Comparison of ENCODE assay signal across 20 cellular contexts in the genomic region with DNA sequence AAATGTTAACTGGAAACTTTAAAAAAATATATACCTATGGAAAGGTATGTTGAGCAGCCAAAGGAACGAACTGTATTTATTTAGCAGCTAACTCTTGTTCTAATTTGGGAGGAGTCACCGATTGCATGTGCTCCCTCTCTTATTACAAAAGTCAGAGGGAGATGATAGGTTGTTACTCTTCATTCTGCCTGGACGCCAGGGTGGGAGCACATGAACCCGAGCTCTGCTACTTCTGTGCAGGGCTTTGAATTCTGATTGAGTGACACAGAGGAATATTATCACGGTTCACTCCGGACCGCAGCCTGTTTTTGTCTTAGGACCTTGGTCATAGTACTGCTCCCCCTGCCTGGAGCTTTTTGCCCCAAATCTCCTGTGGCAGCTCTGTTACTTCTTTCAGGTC. TPM values are rescaled to one million over a fixed set of nuclear protein-coding genes. Genes with fewer than 3 reads are reported as not detected.
DNase-seq lines count a peak whose midpoint lies in the region; ATAC-seq, FAIRE-seq and TF ChIP-seq lines count a peak whose summit lies in the region.
"Had no signal": no experiment of that assay in that cellular context is flagged by ENCODE, and none has a peak within 500 bp of the region (broad histone marks: within the 10 kb centered on the region; RNA-seq: fewer than 3 reads in every experiment).

No MANE protein-coding gene starts in this region.

- intact Hi-C loops in psoas muscle (cut with DNase I), result no loop called here

- FAIRE-seq in astrocyte (lab: Jason Lieb, UNC), result no peak
- FAIRE-seq: D721Med had no signal

- H3K9me3 ChIP-seq in astrocyte (ENCODE audit: insufficient read depth, low read depth, low read length), result no peaks in the 10 kb centered on the region
- no peaks in the 10 kb centered on the region for H3K9me3 ChIP-seq in psoas muscle
- H3K9me3 ChIP-seq: BE2C, HAP-1, SJSA1 had no signal

- H3K79me2 ChIP-seq in GM23338 (replicated peaks; ENCODE audit: insufficient read depth) (no peaks in the 10 kb centered on the region), astrocyte (ENCODE audit: insufficient read depth, low read length) (no peaks in the 10 kb centered on the region)

- no peaks in the 10 kb centered on the region for H3K36me3 Mint-ChIP-seq in GM23338 (ENCODE audit: low read depth)
- H3K36me3 Mint-ChIP-seq in astrocyte (ENCODE audit: low read depth, unreplicated experiment), result no peaks in the 10 kb centered on the region

- in situ Hi-C loops in brain microvascular endothelial cell (cut with HindIII; ENCODE audit: low pct_ligation_motif_present, low sequenced_read_pairs), result no loop called here

- H3K4me2 ChIP-seq in GM23338 (no peak overlapping the region), astrocyte (ENCODE audit: low read length) (no peak overlapping the region)

- H3K36me3 ChIP-seq in GM23338 (ENCODE audit: insufficient read depth) (no peaks in the 10 kb centered on the region), astrocyte (ENCODE audit: insufficient read depth, low read length) (no peaks in the 10 kb centered on the region), psoas muscle (ENCODE audit: insufficient read depth in 1 of 2, low read depth in 1 of 2) (no peaks in the 10 kb centered on the region), brain microvascular endothelial cell (replicated peaks) (no peaks in the 10 kb centered on the region)
- H3K36me3 ChIP-seq: BE2C, HAP-1, SJSA1 had no signal

- H3K27ac Mint-ChIP-seq in GM23338 (no peak overlapping the region), astrocyte (ENCODE audit: unreplicated experiment) (no peak overlapping the region)

- H3K4me1 Mint-ChIP-seq in GM23338 (peaks cover 27% of the 10 kb centered on the region), astrocyte (ENCODE audit: low read depth, unreplicated experiment) (no peaks in the 10 kb centered on the region)

- no peak overlapping the region for H3K4me3 ChIP-seq in GM23338
- no peak overlapping the region for H3K4me3 ChIP-seq in astrocyte (ENCODE audit: insufficient read depth, low read depth, low read length)
- H3K4me3 ChIP-seq in psoas muscle, result no peak overlapping the region
- no peak overlapping the region for H3K4me3 ChIP-seq in brain microvascular endothelial cell (ENCODE audit: low read depth, low read length)
- H3K4me3 ChIP-seq: HAP-1, SJSA1 had no signal

- H4K20me1 ChIP-seq in GM23338 (replicated peaks; ENCODE audit: insufficient read depth), result no peaks in the 10 kb centered on the region
- H4K20me1 ChIP-seq in astrocyte (ENCODE audit: insufficient read depth, low read length), result no peaks in the 10 kb centered on the region

- DNase-seq in GM23338 (ENCODE audit: low spot score) (no peak), astrocyte (ENCODE audit: low read depth) (no peak), islet precursor cell (peak; percentile 23), psoas muscle (no peak), NCI-H1436 treated with DMSO at 0.1 percent for 48 hours (lab: John Stamatoyannopoulos, UW) (no peak), brain microvascular endothelial cell (no peak)
- no peak for DNase-seq in activated naive CD4-positive, alpha-beta T cell (lab: John Stamatoyannopoulos, UW)
- DNase-seq: BE2C, EL, KG1, NCI-H1105, NCI-H2081, NCI-H2171 treated with DMSO at 0.1 percent for 48 hours, NCI-H526 had no signal

- H3K9me3 Mint-ChIP-seq in GM23338, result no peaks in the 10 kb centered on the region
- peaks cover 2% of the 10 kb centered on the region for H3K9me3 Mint-ChIP-seq in astrocyte (ENCODE audit: unreplicated experiment)

- H3K27me3 Mint-ChIP-seq in GM23338 (ENCODE audit: insufficient read depth, low read depth, poor library complexity) (peaks cover 5% of the 10 kb centered on the region), astrocyte (ENCODE audit: low read depth, unreplicated experiment) (no peaks in the 10 kb centered on the region)

- H3K27ac ChIP-seq in GM23338 (ENCODE audit: low read depth), result no peak overlapping the region
- no peak overlapping the region for H3K27ac ChIP-seq in astrocyte (ENCODE audit: low read depth, low read length)
- no peak overlapping the region for H3K27ac ChIP-seq in psoas muscle
- H3K27ac ChIP-seq in brain microvascular endothelial cell, result no peak overlapping the region
- H3K27ac ChIP-seq: HL-60, SJSA1 had no signal

- H3K27me3 ChIP-seq in GM23338 (ENCODE audit: insufficient read depth) (peaks cover 6% of the 10 kb centered on the region; the same call in 1 of the 2 replicates), astrocyte (ENCODE audit: insufficient read depth, low read length) (no peaks in the 10 kb centered on the region), psoas muscle (ENCODE audit: insufficient read depth in 3 of 3, low read length in 2 of 3) (no peaks in the 10 kb centered on the region), brain microvascular endothelial cell (replicated peaks) (no peaks in the 10 kb centered on the region)
- H3K27me3 ChIP-seq: BE2C, SJSA1 had no signal

- H3K9me2 ChIP-seq in GM23338 (ENCODE audit: insufficient read depth), result no peaks in the 10 kb centered on the region

- no peak overlapping the region for H3K9ac ChIP-seq in astrocyte (ENCODE audit: low read length)

- H3K4me3 Mint-ChIP-seq in GM23338 (no peak overlapping the region), astrocyte (ENCODE audit: unreplicated experiment) (no peak overlapping the region)

- H3F3A ChIP-seq in GM23338 (replicated peaks; ENCODE audit: low read depth), result no peaks in the 10 kb centered on the region; the same call in 1 of the 2 replicates

- TF ChIP-seq CTCF in GM23338 (conservative IDR thresholded peaks at IDR 0.05; ENCODE audit: low read depth in 2 of 2), result no peak
- no peak for TF ChIP-seq CTCF in astrocyte (IDR thresholded peaks at IDR 0.05; ENCODE audit: insufficient read depth, low read depth, low read length)
- TF ChIP-seq CTCF in psoas muscle (IDR thresholded peaks at IDR 0.05), result no peak
- no peak for TF ChIP-seq CTCF in brain microvascular endothelial cell (IDR thresholded peaks at IDR 0.05; ENCODE audit: low read depth, low read length, missing control alignments)

- peak; percentile 45; the same call in 2 of the 3 replicates for ATAC-seq in GM23338
- ATAC-seq in psoas muscle, result peak; percentile 37 to 66 (median 60)
- ATAC-seq in HG02798 (IDR thresholded peaks at IDR 0.05; ENCODE audit: poor library complexity, unreplicated experiment), result no peak
- ATAC-seq: Right ventricle myocardium inferior had no signal

- WGBS in psoas muscle, 3 donors, result 26 to 50% (median 32%) methylated on average over 7 of the region's 7 CpGs

- H3K4me1 ChIP-seq in GM23338 (ENCODE audit: insufficient read depth), result peaks cover 23% of the 10 kb centered on the region
- no peaks in the 10 kb centered on the region for H3K4me1 ChIP-seq in astrocyte (ENCODE audit: insufficient read depth, low read length)
- H3K4me1 ChIP-seq in psoas muscle, result peaks cover 8% of the 10 kb centered on the region
- H3K4me1 ChIP-seq: BE2C, HAP-1, SJSA1 had no signal

- H2AFZ ChIP-seq in GM23338, result peak overlapping the region; percentile 34; the same call in 1 of the 2 replicates
- H2AFZ ChIP-seq in astrocyte (ENCODE audit: low read depth, low read length), result peak overlapping the region; percentile 23

TF ChIP-seq in GM23338, 12 proteins besides CTCF, POLR2A, EP300 and RAD21 (continues in another document):
- TF ChIP-seq EZH2phosphoT487 (IDR thresholded peaks at IDR 0.05; ENCODE audit: unreplicated experiment) (no peak), JUNB (IDR thresholded peaks at IDR 0.05; ENCODE audit: unreplicated experiment) (no peak), STAT1 (IDR thresholded peaks at IDR 0.05; ENCODE audit: unreplicated experiment) (no peak), EZH2 (IDR thresholded peaks at IDR 0.05; ENCODE audit: low read depth, unreplicated experiment) (no peak), ZNF114 (CRISPR knock-in tag; IDR thresholded peaks at IDR 0.05) (no peak), POLR2AphosphoS5 (IDR thresholded peaks at IDR 0.05; ENCODE audit: low read depth) (no peak), CREB1 (CRISPR knock-in tag; IDR thresholded peaks at IDR 0.05; ENCODE audit: low read depth) (no peak)
- TF ChIP-seq, protein P1, sequence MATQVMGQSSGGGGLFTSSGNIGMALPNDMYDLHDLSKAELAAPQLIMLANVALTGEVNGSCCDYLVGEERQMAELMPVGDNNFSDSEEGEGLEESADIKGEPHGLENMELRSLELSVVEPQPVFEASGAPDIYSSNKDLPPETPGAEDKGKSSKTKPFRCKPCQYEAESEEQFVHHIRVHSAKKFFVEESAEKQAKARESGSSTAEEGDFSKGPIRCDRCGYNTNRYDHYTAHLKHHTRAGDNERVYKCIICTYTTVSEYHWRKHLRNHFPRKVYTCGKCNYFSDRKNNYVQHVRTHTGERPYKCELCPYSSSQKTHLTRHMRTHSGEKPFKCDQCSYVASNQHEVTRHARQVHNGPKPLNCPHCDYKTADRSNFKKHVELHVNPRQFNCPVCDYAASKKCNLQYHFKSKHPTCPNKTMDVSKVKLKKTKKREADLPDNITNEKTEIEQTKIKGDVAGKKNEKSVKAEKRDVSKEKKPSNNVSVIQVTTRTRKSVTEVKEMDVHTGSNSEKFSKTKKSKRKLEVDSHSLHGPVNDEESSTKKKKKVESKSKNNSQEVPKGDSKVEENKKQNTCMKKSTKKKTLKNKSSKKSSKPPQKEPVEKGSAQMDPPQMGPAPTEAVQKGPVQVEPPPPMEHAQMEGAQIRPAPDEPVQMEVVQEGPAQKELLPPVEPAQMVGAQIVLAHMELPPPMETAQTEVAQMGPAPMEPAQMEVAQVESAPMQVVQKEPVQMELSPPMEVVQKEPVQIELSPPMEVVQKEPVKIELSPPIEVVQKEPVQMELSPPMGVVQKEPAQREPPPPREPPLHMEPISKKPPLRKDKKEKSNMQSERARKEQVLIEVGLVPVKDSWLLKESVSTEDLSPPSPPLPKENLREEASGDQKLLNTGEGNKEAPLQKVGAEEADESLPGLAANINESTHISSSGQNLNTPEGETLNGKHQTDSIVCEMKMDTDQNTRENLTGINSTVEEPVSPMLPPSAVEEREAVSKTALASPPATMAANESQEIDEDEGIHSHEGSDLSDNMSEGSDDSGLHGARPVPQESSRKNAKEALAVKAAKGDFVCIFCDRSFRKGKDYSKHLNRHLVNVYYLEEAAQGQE (IDR thresholded peaks at IDR 0.05; ENCODE audit: unreplicated experiment), result no peak
- TF ChIP-seq, protein P2, sequence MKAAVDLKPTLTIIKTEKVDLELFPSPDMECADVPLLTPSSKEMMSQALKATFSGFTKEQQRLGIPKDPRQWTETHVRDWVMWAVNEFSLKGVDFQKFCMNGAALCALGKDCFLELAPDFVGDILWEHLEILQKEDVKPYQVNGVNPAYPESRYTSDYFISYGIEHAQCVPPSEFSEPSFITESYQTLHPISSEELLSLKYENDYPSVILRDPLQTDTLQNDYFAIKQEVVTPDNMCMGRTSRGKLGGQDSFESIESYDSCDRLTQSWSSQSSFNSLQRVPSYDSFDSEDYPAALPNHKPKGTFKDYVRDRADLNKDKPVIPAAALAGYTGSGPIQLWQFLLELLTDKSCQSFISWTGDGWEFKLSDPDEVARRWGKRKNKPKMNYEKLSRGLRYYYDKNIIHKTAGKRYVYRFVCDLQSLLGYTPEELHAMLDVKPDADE (IDR thresholded peaks at IDR 0.05), result no peak

RNA-seq across cellular contexts. Expression of a gene that starts 36.9 kb away (rescaled TPM):
- 116 and 134 TPM in 2 replicates for total RNA-seq in GM23338 (2014; rRNA removed; shearing (Covaris generic))
- polyA plus RNA-seq in GM23338 (2016; fragmentation: Nextera tagmentation; extraction: Ambion mirVana) (39.9 and 40.0 TPM in 2 replicates), psoas muscle (10 to 100 TPM in 2 of 3 donors, 1 to 10 TPM in 1; 9.8 to 29.4 (median 29.0) TPM)
- total RNA-seq in astrocyte (39.7 and 45.3 TPM in 2 replicates), psoas muscle (100 to 1,000 TPM in 1 of 4 donors, 10 to 100 TPM in 3; 41.1 to 119 (median 49.8) TPM)
